ENCODE assay signal across 38 cellular contexts in genomic region chr3:39296197-39297077, GRCh38. TPM values are rescaled to one million over a fixed set of nuclear protein-coding genes. Genes with fewer than 3 reads are reported as not detected.
"Had no signal": no experiment of that assay in that cellular context is flagged by ENCODE, and none has a peak within 500 bp of the region (broad histone marks: within the 10 kb centered on the region; RNA-seq: fewer than 3 reads in every experiment).

No MANE protein-coding gene starts in this region.

- H3K27me3 ChIP-seq: ascending aorta, cardiac muscle cell, gastrocnemius medialis, ovary, uterus had no signal

- H3K4me1 ChIP-seq: ascending aorta, uterus had no signal

- H3K27ac Mint-ChIP-seq: activated CD4-positive, alpha-beta T cell treated with anti-CD3 and anti-CD28 coated beads for 36 hours; activated naive CD4-positive, alpha-beta T cell treated with anti-CD3 and anti-CD28 coated beads, Interleukin-2, amount 10 ng/mL, durations not matched to agents 7 days and 5 days; activated naive CD8-positive, alpha-beta T cell treated with anti-CD3 and anti-CD28 coated beads, Interleukin-2, amount 10 ng/mL, durations not matched to agents 7 days and 5 days; activated T-helper 1 cell treated with anti-CD3 and anti-CD28 coated beads, Interleukin-12 subunit alpha, Interleukin-12 subunit beta, Interleukin-2, Interleukin-4 antibody, amounts not matched to agents 30 ng/mL and 10 ng/mL and 1 ng/mL, durations not matched to agents 14 hours and 24 hours and 36 hours; brain; nephron; progenitor cell of endocrine pancreas; T-helper 2 cell treated with Interferon-gamma antibody and Interleukin-4, amounts not matched to agents 5 μg/mL and 100 μg/mL, for 36 hours; type B pancreatic cell had no signal

- H3K4me1 Mint-ChIP-seq: brain, nephron had no signal

- H3K4me3 Mint-ChIP-seq: activated CD4-positive, alpha-beta T cell treated with anti-CD3 and anti-CD28 coated beads for 36 hours; activated naive CD4-positive, alpha-beta T cell treated with anti-CD3 and anti-CD28 coated beads, Interleukin-2, amount 10 ng/mL, durations not matched to agents 7 days and 5 days; activated naive CD8-positive, alpha-beta T cell treated with anti-CD3 and anti-CD28 coated beads, Interleukin-2, amount 10 ng/mL, durations not matched to agents 7 days and 5 days; activated T-helper 1 cell treated with anti-CD3 and anti-CD28 coated beads, Interleukin-12 subunit alpha, Interleukin-12 subunit beta, Interleukin-2, Interleukin-4 antibody, amounts not matched to agents 30 ng/mL and 10 ng/mL and 1 ng/mL, durations not matched to agents 14 hours and 24 hours and 36 hours; brain; nephron; T-helper 2 cell treated with Interferon-gamma antibody and Interleukin-4, amounts not matched to agents 5 μg/mL and 100 μg/mL, for 36 hours; type B pancreatic cell had no signal

- H3K27ac ChIP-seq: ascending aorta, cardiac muscle cell, coronary artery, dorsolateral prefrontal cortex, gastrocnemius medialis, ovary, thoracic aorta, uterus had no signal

- DNase-seq: activated CD4-positive, alpha-beta T cell treated with anti-CD3 and anti-CD28 coated beads for 36 hours; activated CD4-positive, alpha-beta T cell treated with anti-CD3 and anti-CD28 coated beads, Interleukin-2, amount 50 U/mL, for 48 hours; activated CD4-positive, CD25-positive, alpha-beta regulatory T cell; activated CD8-positive, alpha-beta memory T cell treated with anti-CD3 and anti-CD28 coated beads for 24 hours; activated effector memory CD4-positive, alpha-beta T cell treated with anti-CD3 and anti-CD28 coated beads, Interleukin-2, amount 50 U/mL, for 16 hours; activated naive CD4-positive, alpha-beta T cell treated with anti-CD3 and anti-CD28 coated beads, Interleukin-2, amount 10 ng/mL, durations not matched to agents 7 days and 5 days; activated naive CD8-positive, alpha-beta T cell treated with anti-CD3 and anti-CD28 coated beads, Interleukin-2, amount 10 ng/mL, durations not matched to agents 7 days and 5 days; dorsolateral prefrontal cortex; effector memory CD4-positive, alpha-beta T cell; erythroblast; gastrocnemius medialis; glutamatergic neuron; left cardiac atrium; left ventricle myocardium superior; mucosa of descending colon; ovary; stimulated activated CD4-positive, alpha-beta T cell treated with anti-CD3 and anti-CD28 coated beads, Interleukin-12 subunit alpha, Interleukin-12 subunit beta, amount 100 ng/mL, for 4 hours; stimulated activated CD4-positive, alpha-beta T cell treated with anti-CD3 and anti-CD28 coated beads, Interleukin-4, amount 100 ng/mL, for 1 hour; stimulated activated naive CD8-positive, alpha-beta T cell treated with anti-CD3 and anti-CD28 coated beads, Interleukin-15, Interleukin-2, amounts not matched to agents 100 U/mL and 50 U/mL, for 24 hours; uterus had no signal

- H3K36me3 Mint-ChIP-seq: brain, type B pancreatic cell had no signal

- H3K9me3 ChIP-seq: ovary had no signal

- H3K27me3 Mint-ChIP-seq: activated naive CD8-positive, alpha-beta T cell treated with anti-CD3 and anti-CD28 coated beads, Interleukin-2, amount 10 ng/mL, durations not matched to agents 7 days and 5 days; type B pancreatic cell had no signal

- H3K36me3 ChIP-seq: ascending aorta, cardiac muscle cell, gastrocnemius medialis, ovary, thoracic aorta, uterus had no signal

- ATAC-seq: activated CD4-positive, alpha-beta T cell treated with anti-CD3 and anti-CD28 coated beads for 36 hours; gastrocnemius medialis; left cardiac atrium; left ventricle myocardium superior; mucosa of descending colon; sciatic nerve; stimulated activated naive CD8-positive, alpha-beta T cell treated with anti-CD3 and anti-CD28 coated beads, Interleukin-15, Interleukin-2, amounts not matched to agents 100 U/mL and 50 U/mL, for 24 hours had no signal

- H3K4me3 ChIP-seq: ascending aorta, cardiac muscle cell, coronary artery, dorsolateral prefrontal cortex, gastrocnemius medialis, mucosa of descending colon, ovary, skin epidermis, thoracic aorta, uterus had no signal

RNA-seq across cellular contexts. Expression of gene CX3CR1, which starts 16.6 kb away (rescaled TPM):
- total RNA-seq: ascending aorta, lung microvascular endothelial cell, myocyte, progenitor cell of endocrine pancreas, renal cortical epithelial cell had no signal

RNA-seq across cellular contexts. Expression of gene CCR8, which starts 33.1 kb away (rescaled TPM):
- total RNA-seq: ascending aorta, cardiac muscle cell, cerebellum, gastrocnemius medialis, left cardiac atrium, left ventricle myocardium superior, lung microvascular endothelial cell, mesenteric fat pad, myocyte, ovary, progenitor cell of endocrine pancreas, renal cortical epithelial cell, sciatic nerve, thoracic aorta, uterus had no signal
- polyA plus RNA-seq: cardiac muscle cell, keratinocyte had no signal
